In genomic region chr17:80941743-80942211, GRCh38 we compare ENCODE assay signal across 11 cellular contexts. TPM values are rescaled to one million over a fixed set of nuclear protein-coding genes. Genes with fewer than 3 reads are reported as not detected.
DNase-seq lines count a peak whose midpoint lies in the region; ATAC-seq and TF ChIP-seq lines count a peak whose summit lies in the region.
"Had no signal": no experiment of that assay in that cellular context is flagged by ENCODE, and none has a peak within 500 bp of the region (broad histone marks: within the 10 kb centered on the region; RNA-seq: fewer than 3 reads in every experiment).

No MANE protein-coding gene starts in this region.

- TF ChIP-seq CTCF in gastroesophageal sphincter (IDR thresholded peaks at IDR 0.05) (peak in 1 of 4 experiments; percentile 41), osteoblast (IDR thresholded peaks at IDR 0.05; ENCODE audit: extremely low read depth, low read depth, low read length) (no peak), SK-N-SH (IDR thresholded peaks at IDR 0.05) (no peak)

- H3K9me2 ChIP-seq in SK-N-SH = no peaks in the 10 kb centered on the region

- H3F3A ChIP-seq in SK-N-SH (replicated peaks; ENCODE audit: insufficient read depth) = no peaks in the 10 kb centered on the region

- TF ChIP-seq RAD21 in SK-N-SH (IDR thresholded peaks at IDR 0.05; ENCODE audit: low read length) = no peak

- POLR2A ChIA-PET in SK-N-SH (lab: Yijun Ruan, JAX) = no interaction called here

- no peaks in the 10 kb centered on the region for H3K9me3 ChIP-seq in gastroesophageal sphincter
- H3K9me3 ChIP-seq in osteoblast (ENCODE audit: low read depth, low read length) = no peaks in the 10 kb centered on the region
- no peaks in the 10 kb centered on the region for H3K9me3 ChIP-seq in SK-N-SH

- no peak overlapping the region for H2AFZ ChIP-seq in osteoblast (ENCODE audit: low read length)
- no peak overlapping the region for H2AFZ ChIP-seq in SK-N-SH (ENCODE audit: low read depth)

- WGBS in gastroesophageal sphincter (ENCODE audit: low coverage in 1 of 2), 2 donors = 75% methylated on average over 4 of the region's 28 CpGs; no CpG with 5 or more reads in 1 of the 2 donors
- WGBS in SK-N-SH (ENCODE audit: low lambda C conversion rate) = 93% methylated on average over 27 of the region's 28 CpGs

- H3K27me3 ChIP-seq in gastroesophageal sphincter = no peaks in the 10 kb centered on the region
- H3K27me3 ChIP-seq in osteoblast (ENCODE audit: insufficient read depth, low read length) = no peaks in the 10 kb centered on the region
- H3K27me3 ChIP-seq in SK-N-SH (ENCODE audit: insufficient read depth) = no peaks in the 10 kb centered on the region
- H3K27me3 ChIP-seq: foreskin keratinocyte had no signal

- H3K4me1 ChIP-seq in gastroesophageal sphincter = peaks cover 0 to 48% (median 24%) of the 10 kb centered on the region in 3 donors
- peaks cover 7% of the 10 kb centered on the region for H3K4me1 ChIP-seq in osteoblast (ENCODE audit: insufficient read depth, low read length)
- H3K4me1 ChIP-seq in SK-N-SH (ENCODE audit: control insufficient read depth in 1 of 2, insufficient read depth in 2 of 2, low read depth in 1 of 2, low read length in 1 of 2) = no peaks in the 10 kb centered on the region; a peak in 1 of 4 replicates
- H3K4me1 ChIP-seq: foreskin keratinocyte had no signal

- DNase-seq in Right ventricle myocardium inferior (ENCODE audit: missing footprints) = peak; percentile 71
- no peak for DNase-seq in cardiac septum (ENCODE audit: low spot score)
- DNase-seq in osteoblast (ENCODE audit: insufficient read length, low spot score, missing footprints) = peak; percentile 45
- no peak for DNase-seq in NCI-H146 treated with DMSO at 0.1 percent for 48 hours (lab: John Stamatoyannopoulos, UW; ENCODE audit: unreplicated experiment)
- DNase-seq in SK-N-SH = no peak
- no peak for DNase-seq in NCI-H1105 treated with DMSO at 0.1 percent for 48 hours (lab: John Stamatoyannopoulos, UW)
- DNase-seq: activated CD8-positive, alpha-beta memory T cell treated with anti-CD3 and anti-CD28 coated beads, Interleukin-2, amount 50 U/mL, for 48 hours; NCI-H2081 had no signal

- H3K4me3 ChIP-seq in gastroesophageal sphincter (peak overlapping the region in 1 of 2 donors; percentile 1), osteoblast (ENCODE audit: insufficient read depth, low read length) (no peak overlapping the region), SK-N-SH (ENCODE audit: low read depth in 2 of 2, low read length in 1 of 2) (no peak overlapping the region)

- ATAC-seq in Right ventricle myocardium inferior = peak; percentile 32
- peak; percentile 22 for ATAC-seq in gastroesophageal sphincter
- ATAC-seq in GM18498 (IDR thresholded peaks at IDR 0.05; ENCODE audit: unreplicated experiment) = no peak
- ATAC-seq: foreskin keratinocyte had no signal

- TF ChIP-seq EP300 in gastroesophageal sphincter (IDR thresholded peaks at IDR 0.05) (no peak), SK-N-SH (IDR thresholded peaks at IDR 0.05; ENCODE audit: borderline replicate concordance in 1 of 2, low read depth in 1 of 2, low read length in 1 of 2) (no peak)

- CTCF ChIA-PET in SK-N-SH (lab: Yijun Ruan, JAX) = interaction anchor here (1.3 to 2.3 kb wide), 2 partner anchors 16 to 43 kb away, joined by 4 to 9 read pairs; no protein-coding TSS in a partner anchor

- H3K36me3 ChIP-seq in gastroesophageal sphincter = peaks cover 0 to 35% of the 10 kb centered on the region in 2 donors
- H3K36me3 ChIP-seq in osteoblast (ENCODE audit: insufficient read depth, low read length) = peaks cover 11% of the 10 kb centered on the region
- peaks cover 4 to 30% of the 10 kb centered on the region in 2 experiments for H3K36me3 ChIP-seq in SK-N-SH (replicated peaks in 1 of 2; ENCODE audit: control insufficient read depth in 1 of 2, insufficient read depth in 2 of 2, low read length in 1 of 2)

- H3K27ac ChIP-seq in gastroesophageal sphincter (peak overlapping the region; percentile 72 to 94 (median 92)), osteoblast (ENCODE audit: low read depth, low read length) (no peak overlapping the region), SK-N-SH (ENCODE audit: low read depth in 2 of 2, low read length in 1 of 2) (no peak overlapping the region)
- H3K27ac ChIP-seq: foreskin keratinocyte had no signal

- intact Hi-C loops in Right ventricle myocardium inferior (cut with DNase I) (no loop called here), cardiac septum (cut with DNase I) (no loop called here)

- no peaks in the 10 kb centered on the region for H4K20me1 ChIP-seq in osteoblast (ENCODE audit: insufficient read depth, low read length)
- H4K20me1 ChIP-seq in SK-N-SH (ENCODE audit: insufficient read depth) = no peaks in the 10 kb centered on the region

- H3K9ac ChIP-seq in SK-N-SH = no peak overlapping the region

- H3K4me2 ChIP-seq in osteoblast (ENCODE audit: insufficient read depth, low read length) (no peak overlapping the region), SK-N-SH (no peak overlapping the region)

- TF ChIP-seq POLR2A in gastroesophageal sphincter (IDR thresholded peaks at IDR 0.05) = no peak

- H3K79me2 ChIP-seq in osteoblast (ENCODE audit: insufficient read depth, low read length) (no peaks in the 10 kb centered on the region), SK-N-SH (ENCODE audit: insufficient read depth) (no peaks in the 10 kb centered on the region)

TF ChIP-seq in SK-N-SH, 30 proteins besides CTCF, POLR2A, EP300 and RAD21:
- TF ChIP-seq REST (IDR thresholded peaks at IDR 0.05; ENCODE audit: low read depth, low read length) (no peak), RCOR1 (IDR thresholded peaks at IDR 0.05; ENCODE audit: low read length) (no peak), MXI1 (IDR thresholded peaks at IDR 0.05; ENCODE audit: low read depth, low read length) (no peak), ELF1 (IDR thresholded peaks at IDR 0.05) (no peak), JUND (IDR thresholded peaks at IDR 0.05) (no peak), NRF1 (IDR thresholded peaks at IDR 0.05; ENCODE audit: low read depth, low read length) (no peak), RXRA (IDR thresholded peaks at IDR 0.05; ENCODE audit: borderline replicate concordance, low read depth) (no peak), FOSL2 (IDR thresholded peaks at IDR 0.05; ENCODE audit: borderline replicate concordance, low read depth) (no peak), SMC3 (IDR thresholded peaks at IDR 0.05; ENCODE audit: low read depth, low read length) (no peak), GABPA (IDR thresholded peaks at IDR 0.05; ENCODE audit: low read depth) (no peak), RFX5 (IDR thresholded peaks at IDR 0.05; ENCODE audit: low read length) (no peak), NFIC (IDR thresholded peaks at IDR 0.05; ENCODE audit: borderline replicate concordance) (no peak), TEAD4 (IDR thresholded peaks at IDR 0.05; ENCODE audit: borderline replicate concordance, insufficient read depth) (no peak), TCF12 (IDR thresholded peaks at IDR 0.05) (no peak)
- TF ChIP-seq, protein P1, sequence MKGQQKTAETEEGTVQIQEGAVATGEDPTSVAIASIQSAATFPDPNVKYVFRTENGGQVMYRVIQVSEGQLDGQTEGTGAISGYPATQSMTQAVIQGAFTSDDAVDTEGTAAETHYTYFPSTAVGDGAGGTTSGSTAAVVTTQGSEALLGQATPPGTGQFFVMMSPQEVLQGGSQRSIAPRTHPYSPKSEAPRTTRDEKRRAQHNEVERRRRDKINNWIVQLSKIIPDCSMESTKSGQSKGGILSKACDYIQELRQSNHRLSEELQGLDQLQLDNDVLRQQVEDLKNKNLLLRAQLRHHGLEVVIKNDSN (IDR thresholded peaks at IDR 0.05; ENCODE audit: borderline replicate concordance, low read depth) = no peak
- TF ChIP-seq, protein P2, sequence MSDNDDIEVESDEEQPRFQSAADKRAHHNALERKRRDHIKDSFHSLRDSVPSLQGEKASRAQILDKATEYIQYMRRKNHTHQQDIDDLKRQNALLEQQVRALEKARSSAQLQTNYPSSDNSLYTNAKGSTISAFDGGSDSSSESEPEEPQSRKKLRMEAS (IDR thresholded peaks at IDR 0.05; ENCODE audit: low read depth) = no peak
- TF ChIP-seq, protein P3, sequence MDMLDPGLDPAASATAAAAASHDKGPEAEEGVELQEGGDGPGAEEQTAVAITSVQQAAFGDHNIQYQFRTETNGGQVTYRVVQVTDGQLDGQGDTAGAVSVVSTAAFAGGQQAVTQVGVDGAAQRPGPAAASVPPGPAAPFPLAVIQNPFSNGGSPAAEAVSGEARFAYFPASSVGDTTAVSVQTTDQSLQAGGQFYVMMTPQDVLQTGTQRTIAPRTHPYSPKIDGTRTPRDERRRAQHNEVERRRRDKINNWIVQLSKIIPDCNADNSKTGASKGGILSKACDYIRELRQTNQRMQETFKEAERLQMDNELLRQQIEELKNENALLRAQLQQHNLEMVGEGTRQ (IDR thresholded peaks at IDR 0.05; ENCODE audit: borderline replicate concordance, low read depth, low read length) = no peak

RNA-seq across cellular contexts. Expression of gene CHMP6, which starts 49.9 kb away (rescaled TPM):
- total RNA-seq in Right ventricle myocardium inferior (19.0 TPM), cardiac septum (21.7 TPM), gastroesophageal sphincter (10 to 100 TPM; 17.6 to 26.0 (median 19.0) TPM), osteoblast (21.4 and 21.8 TPM in 2 replicates)
- 44.1 and 44.3 TPM in 2 replicates for polyA plus RNA-seq in SK-N-SH (2012; rRNA removed)
- 39.4 and 46.0 TPM in 2 replicates for polyA plus RNA-seq in SK-N-SH (2012; cell fraction: cytosol; rRNA removed)
- 24.7 and 32.2 TPM in 2 replicates for polyA plus RNA-seq in SK-N-SH (2012; cell fraction: nucleus; rRNA removed)

Comparison
In these comparisons a context has a peak if more than half of its experiments do, and no peak if none do; other contexts are left out.
1. DNase-seq: peak in Right ventricle myocardium inferior (single experiment) and osteoblast (single experiment); none in cardiac septum (single experiment), NCI-H146 treated with DMSO at 0.1 percent for 48 hours (single experiment), SK-N-SH (single experiment) and NCI-H1105 treated with DMSO at 0.1 percent for 48 hours (single experiment).
2. H3K27ac ChIP-seq: peak in gastroesophageal sphincter (4 of 4); none in osteoblast (single experiment) and SK-N-SH (0 of 2).